ENCODE assay signal across 12 cellular contexts in genomic region chr16:1108299-1109252, GRCh38. TPM values are rescaled to one million over a fixed set of nuclear protein-coding genes. Genes with fewer than 3 reads are reported as not detected.
DNase-seq lines count a peak whose midpoint lies in the region; ATAC-seq and TF ChIP-seq lines count a peak whose summit lies in the region.
"Had no signal": no experiment of that assay in that cellular context is flagged by ENCODE, and none has a peak within 500 bp of the region (broad histone marks: within the 10 kb centered on the region; RNA-seq: fewer than 3 reads in every experiment).

No MANE protein-coding gene starts in this region.

- H3K36me3 Mint-ChIP-seq in CD4-positive, alpha-beta memory T cell: no peaks in the 10 kb centered on the region
- H3K36me3 Mint-ChIP-seq: naive B cell had no signal

- POLR2A ChIA-PET in CD4-positive, alpha-beta memory T cell (lab: Charles Lee; ENCODE audit: partially characterized antibody): no interaction called here

- CTCF ChIA-PET in CD4-positive, alpha-beta memory T cell (lab: Charles Lee; ENCODE audit: partially characterized antibody): no interaction called here

- H3K36me3 ChIP-seq in testis (ENCODE audit: low read depth, missing control alignments): no peaks in the 10 kb centered on the region
- no peaks in the 10 kb centered on the region for H3K36me3 ChIP-seq in CD4-positive, alpha-beta memory T cell (ENCODE audit: insufficient read depth, low read length)
- H3K36me3 ChIP-seq: cardiac muscle cell had no signal

- TF ChIP-seq POLR2A in testis (IDR thresholded peaks at IDR 0.05): no peak

- H3K4me1 ChIP-seq in testis: peaks cover 1% of the 10 kb centered on the region
- H3K4me1 ChIP-seq in CD4-positive, alpha-beta memory T cell (ENCODE audit: insufficient read depth, low read length): no peaks in the 10 kb centered on the region

- no peak for ATAC-seq in GM19452 (IDR thresholded peaks at IDR 0.05; ENCODE audit: unreplicated experiment)

- H3K4me3 Mint-ChIP-seq in CD4-positive, alpha-beta memory T cell: no peak overlapping the region

- H3K27me3 Mint-ChIP-seq in CD4-positive, alpha-beta memory T cell: peaks cover 0 to 5% of the 10 kb centered on the region in 2 donors

- no peak overlapping the region for H3K27ac Mint-ChIP-seq in CD4-positive, alpha-beta memory T cell

- intact Hi-C loops in testis (cut with DNase I; ENCODE audit: low total_unique reads): no loop called here
- intact Hi-C loops in CD4-positive, alpha-beta memory T cell (cut with micrococcal nuclease): no loop called here

- TF ChIP-seq CTCF in fibroblast of pulmonary artery (IDR thresholded peaks at IDR 0.05; ENCODE audit: low read length, missing control alignments): no peak
- no peak for TF ChIP-seq CTCF in testis (IDR thresholded peaks at IDR 0.05)

- DNase-seq in NCI-H1417 (lab: John Stamatoyannopoulos, UW) (peak in 2 of 3 experiments; percentile 72 to 84), NCI-H1417 treated with DMSO at 0.1 percent for 48 hours (lab: John Stamatoyannopoulos, UW) (no peak), NCI-H446 treated with DMSO at 0.1 percent for 48 hours (lab: John Stamatoyannopoulos, UW) (peak; percentile 15), fibroblast of pulmonary artery (ENCODE audit: low read depth) (peak; percentile 11), testis (peak; percentile 71), NCI-H2081 (lab: John Stamatoyannopoulos, UW) (no peak)
- DNase-seq in CD4-positive, alpha-beta memory T cell: no peak
- DNase-seq: 8988T; activated CD8-positive, alpha-beta memory T cell treated with anti-CD3 and anti-CD28 coated beads, Interleukin-2, amount 50 U/mL, for 4 hours; naive B cell had no signal

- H3K9me3 ChIP-seq in testis: no peaks in the 10 kb centered on the region
- no peaks in the 10 kb centered on the region for H3K9me3 ChIP-seq in CD4-positive, alpha-beta memory T cell (ENCODE audit: control insufficient read depth in 1 of 2, low read length in 2 of 2)

- 47 to 51% methylated on average over 23 to 37 of the region's 42 CpGs for WGBS in testis, 2 donors

- H3K9me3 Mint-ChIP-seq in CD4-positive, alpha-beta memory T cell: no peaks in the 10 kb centered on the region
- H3K9me3 Mint-ChIP-seq: naive B cell had no signal

- H3K27ac ChIP-seq in testis: no peak overlapping the region
- H3K27ac ChIP-seq in CD4-positive, alpha-beta memory T cell (ENCODE audit: low read depth, low read length): no peak overlapping the region
- H3K27ac ChIP-seq: cardiac muscle cell had no signal

- H3K27me3 ChIP-seq in testis: no peaks in the 10 kb centered on the region
- H3K27me3 ChIP-seq in CD4-positive, alpha-beta memory T cell (ENCODE audit: insufficient read depth, low read length): no peaks in the 10 kb centered on the region

- H3K4me1 Mint-ChIP-seq in CD4-positive, alpha-beta memory T cell: no peaks in the 10 kb centered on the region
- H3K4me1 Mint-ChIP-seq: naive B cell had no signal

- H3K4me3 ChIP-seq in fibroblast of pulmonary artery (replicated peaks; ENCODE audit: low read depth, low read length): no peak overlapping the region
- H3K4me3 ChIP-seq in testis: no peak overlapping the region
- no peak overlapping the region for H3K4me3 ChIP-seq in CD4-positive, alpha-beta memory T cell (ENCODE audit: low read length in 2 of 2)
- H3K4me3 ChIP-seq: cardiac muscle cell had no signal

RNA-seq across cellular contexts. Expression of gene C1QTNF8, which starts 12.5 kb away (rescaled TPM):
- 1 to 10 TPM; 1.3 to 2.7 TPM for total RNA-seq in testis
- not detected for polyA plus RNA-seq in testis (ENCODE audit: insufficient read depth, low read depth, low replicate concordance)
- total RNA-seq in CD4-positive, alpha-beta memory T cell: not detected
- polyA plus RNA-seq in CD4-positive, alpha-beta memory T cell: not detected
- polyA plus RNA-seq: cardiac muscle cell had no signal

RNA-seq across cellular contexts. Expression of gene SSTR5, which starts 36.0 kb away (rescaled TPM):
- total RNA-seq in testis: under 1 TPM in 1 of 2 donors, not detected in 1; 0.31 TPM
- polyA plus RNA-seq in testis (ENCODE audit: insufficient read depth, low read depth, low replicate concordance): not detected
- total RNA-seq in CD4-positive, alpha-beta memory T cell: not detected
- polyA plus RNA-seq in CD4-positive, alpha-beta memory T cell: not detected
- total RNA-seq: cardiac muscle cell had no signal
- polyA plus RNA-seq: cardiac muscle cell had no signal

RNA-seq across cellular contexts. Expression of gene CACNA1H, which starts 44.3 kb away (rescaled TPM):
- 10 to 100 TPM; 55.9 to 69.0 TPM for total RNA-seq in testis
- 41.1 TPM for polyA plus RNA-seq in testis (ENCODE audit: insufficient read depth, low read depth, low replicate concordance)
- 1 to 10 TPM; 2.0 to 2.1 TPM for total RNA-seq in CD4-positive, alpha-beta memory T cell
- polyA plus RNA-seq in CD4-positive, alpha-beta memory T cell: under 1 TPM; 0.48 to 0.99 TPM

Comparison
In these comparisons a context has a peak if more than half of its experiments do, and no peak if none do; other contexts are left out.
1. DNase-seq: peak in NCI-H1417 (2 of 3), NCI-H446 treated with DMSO at 0.1 percent for 48 hours (single experiment), fibroblast of pulmonary artery (single experiment) and testis (single experiment); none in NCI-H1417 treated with DMSO at 0.1 percent for 48 hours (single experiment), NCI-H2081 (0 of 2) and CD4-positive, alpha-beta memory T cell (0 of 5).
2. RNA of gene CACNA1H, which starts 44.3 kb away (total RNA-seq): 55.9 to 69.0 TPM in testis; 2.0 to 2.1 TPM in CD4-positive, alpha-beta memory T cell; every median in the first group is over 10 times any median in the second.